In genomic region chr6:16761469-16762264, GRCh38 we compare ENCODE assay signal across 8 cellular contexts. TPM values are rescaled to one million over a fixed set of nuclear protein-coding genes. Genes with fewer than 3 reads are reported as not detected.
A peak's percentile ranks its signal among the peaks of the same experiment; 100 is the strongest.
DNase-seq lines count a peak whose midpoint lies in the region; ATAC-seq and TF ChIP-seq lines count a peak whose summit lies in the region.

No MANE protein-coding gene starts in this region.

- ATAC-seq in GM18498 (IDR thresholded peaks at IDR 0.05; ENCODE audit: unreplicated experiment) (peak; percentile 47), HG02938 (IDR thresholded peaks at IDR 0.05; ENCODE audit: unreplicated experiment) (peak; percentile 36)

- peaks cover 45% of the 10 kb centered on the region for H3K36me3 Mint-ChIP-seq in dendritic cell treated with granulocyte-macrophage colony-stimulating factor and Interleukin-4, amounts not matched to agents 40 ng/mL and 50 ng/mL, for 4 days (ENCODE audit: low read depth)

- peak overlapping the region; percentile 92 for H3K4me3 Mint-ChIP-seq in dendritic cell treated with granulocyte-macrophage colony-stimulating factor and Interleukin-4, amounts not matched to agents 40 ng/mL and 50 ng/mL, for 4 days

- TF ChIP-seq CTCF in 22Rv1 (IDR thresholded peaks at IDR 0.05) (peak; percentile 8; the same call in 1 of the 2 replicates), lower leg skin (IDR thresholded peaks at IDR 0.05) (no peak)

- DNase-seq in NCI-H226 (peak; percentile 83), lower leg skin (ENCODE audit: low spot score in 2 of 2) (peak; percentile 84 to 97)
- DNase-seq in activated CD4-positive, alpha-beta T cell treated with anti-CD3 and anti-CD28 coated beads, Interleukin-2, amount 50 U/mL, for 24 hours (ENCODE audit: low read depth in 1 of 2, low spot score in 1 of 2): peak; percentile 65 to 74
- peak; percentile 73 to 84 for DNase-seq in stimulated activated CD4-positive, alpha-beta T cell treated with anti-CD3 and anti-CD28 coated beads, Interleukin-4, amount 100 ng/mL, for 4 hours

- peak overlapping the region; percentile 99 for H3K27ac Mint-ChIP-seq in dendritic cell treated with granulocyte-macrophage colony-stimulating factor and Interleukin-4, amounts not matched to agents 40 ng/mL and 50 ng/mL, for 4 days

- intact Hi-C loops in dendritic cell treated with granulocyte-macrophage colony-stimulating factor and Interleukin-4, amounts not matched to agents 40 ng/mL and 50 ng/mL, for 4 days (cut with micrococcal nuclease): loop anchor here (1.0 to 5.0 kb wide), 5 partner anchors 48 to 429 kb away; no protein-coding TSS in a partner anchor
- intact Hi-C loops in lower leg skin (cut with DNase I; ENCODE audit: low total_unique reads): loop anchor here (10.0 kb wide), 1 partner anchor 247 kb away; no protein-coding TSS in a partner anchor

- peak overlapping the region; percentile 91 for H3K4me3 ChIP-seq in lower leg skin (ENCODE audit: low read depth, poor library complexity, severe bottlenecking)

- H3K4me1 Mint-ChIP-seq in dendritic cell treated with granulocyte-macrophage colony-stimulating factor and Interleukin-4, amounts not matched to agents 40 ng/mL and 50 ng/mL, for 4 days (ENCODE audit: low read depth): peaks cover 24% of the 10 kb centered on the region

- H3K27ac ChIP-seq in 22Rv1: peak overlapping the region; percentile 92

- no peak for TF ChIP-seq POLR2A in lower leg skin (IDR thresholded peaks at IDR 0.05)

- no peaks in the 10 kb centered on the region for H3K9me3 Mint-ChIP-seq in dendritic cell treated with granulocyte-macrophage colony-stimulating factor and Interleukin-4, amounts not matched to agents 40 ng/mL and 50 ng/mL, for 4 days

- WGBS in lower leg skin, 2 donors: 1% methylated on average over 33 to 53 of the region's 72 CpGs

- no peaks in the 10 kb centered on the region for H3K27me3 Mint-ChIP-seq in dendritic cell treated with granulocyte-macrophage colony-stimulating factor and Interleukin-4, amounts not matched to agents 40 ng/mL and 50 ng/mL, for 4 days

RNA-seq across cellular contexts. Expression of gene ATXN1, which starts 0.4 kb away (rescaled TPM):
- 10 to 100 TPM; 16.3 to 52.2 (median 25.7) TPM for total RNA-seq in lower leg skin

Comparison
In these comparisons a context has a peak if more than half of its experiments do, and no peak if none do; other contexts are left out.
1. Peak in every context shown above with its lines: DNase-seq, ATAC-seq, H3K4me3 ChIP-seq and H3K27ac ChIP-seq.